9 cellular contexts compared by ENCODE assay signal in genomic region chr15:77702211-77702957, GRCh38.
DNase-seq lines count a peak whose midpoint lies in the region; ATAC-seq, FAIRE-seq and TF ChIP-seq lines count a peak whose summit lies in the region.
"Had no signal": no experiment of that assay in that cellular context is flagged by ENCODE, and none has a peak within 500 bp of the region (broad histone marks: within the 10 kb centered on the region; RNA-seq: fewer than 3 reads in every experiment).

No MANE protein-coding gene starts in this region.

- no peak overlapping the region for H3K27ac Mint-ChIP-seq in astrocyte (ENCODE audit: unreplicated experiment)
- H3K27ac Mint-ChIP-seq in CD8-positive, alpha-beta memory T cell: no peak overlapping the region
- H3K27ac Mint-ChIP-seq: activated B cell treated with CpG ODN at 0.5 μM for 24 hours had no signal

- no TSS peak for BruUV-seq in HepG2 (replicated peaks; lab: Mats Ljungman, UMichigan)

- DNase-seq in GM10266 (ENCODE audit: extremely low spot score): peak; percentile 60
- peak; percentile 14 to 30 for DNase-seq in Kasumi-1 (lab: John Stamatoyannopoulos, UW)
- DNase-seq in astrocyte (ENCODE audit: low read depth): peak; percentile 14
- DNase-seq in HepG2 (ENCODE audit: low spot score): no peak
- no peak for DNase-seq in Ammon's horn (ENCODE audit: low spot score)
- no peak for DNase-seq in CD8-positive, alpha-beta memory T cell
- DNase-seq in middle frontal gyrus (ENCODE audit: extremely low spot score, low spot score): no peak
- DNase-seq in NCI-H2171 treated with DMSO at 0.1 percent for 48 hours (lab: John Stamatoyannopoulos, UW): no peak
- DNase-seq: activated B cell treated with CpG ODN at 0.5 μM for 24 hours had no signal

- H3K27ac ChIP-seq in astrocyte (ENCODE audit: low read depth, low read length): no peak overlapping the region
- H3K27ac ChIP-seq in HepG2 (ENCODE audit: extremely low read length, insufficient read depth, low read length): no peak overlapping the region
- no peak overlapping the region for H3K27ac ChIP-seq in CD8-positive, alpha-beta memory T cell (ENCODE audit: low read depth, low read length)

- no peak overlapping the region for H3K4me3 Mint-ChIP-seq in astrocyte (ENCODE audit: unreplicated experiment)
- no peak overlapping the region for H3K4me3 Mint-ChIP-seq in CD8-positive, alpha-beta memory T cell
- H3K4me3 Mint-ChIP-seq: activated B cell treated with CpG ODN at 0.5 μM for 24 hours had no signal

- H3K9me3 Mint-ChIP-seq in astrocyte (ENCODE audit: unreplicated experiment): peaks cover 7% of the 10 kb centered on the region
- H3K9me3 Mint-ChIP-seq in CD8-positive, alpha-beta memory T cell: no peaks in the 10 kb centered on the region
- H3K9me3 Mint-ChIP-seq: activated B cell treated with CpG ODN at 0.5 μM for 24 hours had no signal

- peaks cover 3% of the 10 kb centered on the region for H4K20me1 ChIP-seq in astrocyte (ENCODE audit: insufficient read depth, low read length)
- H4K20me1 ChIP-seq in HepG2 (ENCODE audit: insufficient read depth, low read length): peaks cover 5% of the 10 kb centered on the region; the same call in 1 of the 2 replicates

- TF ChIP-seq POLR2A in HepG2 (IDR thresholded peaks at IDR 0.05; ENCODE audit: insufficient read depth in 1 of 2, low read depth in 2 of 2, low read length in 2 of 2): no peak

- intact Hi-C loops in HepG2 (cut with micrococcal nuclease; ENCODE audit: unreplicated experiment): no loop called here

- TF ChIP-seq CTCF in GM10266 (IDR thresholded peaks at IDR 0.05; ENCODE audit: control insufficient read depth, insufficient read depth, low read depth, missing control alignments): no peak
- no peak for TF ChIP-seq CTCF in astrocyte (IDR thresholded peaks at IDR 0.05; ENCODE audit: insufficient read depth, low read depth, low read length)
- no peak for TF ChIP-seq CTCF in HepG2 (CRISPR knock-in tag; IDR thresholded peaks at IDR 0.05)

- H3K36me3 Mint-ChIP-seq in astrocyte (ENCODE audit: low read depth, unreplicated experiment): no peaks in the 10 kb centered on the region
- no peaks in the 10 kb centered on the region for H3K36me3 Mint-ChIP-seq in CD8-positive, alpha-beta memory T cell

- TF ChIP-seq EP300 in HepG2 (IDR thresholded peaks at IDR 0.05; ENCODE audit: low read depth in 2 of 2, low read length in 2 of 2): no peak
- TF ChIP-seq EP300 in HepG2 (CRISPR knock-in tag; IDR thresholded peaks at IDR 0.05; ENCODE audit: borderline replicate concordance): no peak

- no peaks in the 10 kb centered on the region for H3K9me3 ChIP-seq in astrocyte (ENCODE audit: insufficient read depth, low read depth, low read length)
- H3K9me3 ChIP-seq in HepG2 (ENCODE audit: low read length): no peaks in the 10 kb centered on the region
- H3K9me3 ChIP-seq in CD8-positive, alpha-beta memory T cell (ENCODE audit: low read length): no peaks in the 10 kb centered on the region

- peaks cover 71% of the 10 kb centered on the region for H3K27me3 Mint-ChIP-seq in astrocyte (ENCODE audit: low read depth, unreplicated experiment)
- peaks cover 11 to 21% of the 10 kb centered on the region in 2 donors for H3K27me3 Mint-ChIP-seq in CD8-positive, alpha-beta memory T cell

- FAIRE-seq in astrocyte (lab: Jason Lieb, UNC): no peak
- FAIRE-seq in HepG2 (lab: Jason Lieb, UNC): no peak

- ATAC-seq in HepG2: peak; percentile 66

- H2AFZ ChIP-seq in astrocyte (ENCODE audit: low read depth, low read length) (no peak overlapping the region), HepG2 (ENCODE audit: low read length) (no peak overlapping the region)

- H3K36me3 ChIP-seq in astrocyte (ENCODE audit: insufficient read depth, low read length) (no peaks in the 10 kb centered on the region), HepG2 (replicated peaks in 1 of 2; ENCODE audit: control insufficient read depth in 1 of 2, insufficient read depth in 2 of 2, low read length in 2 of 2) (no peaks in the 10 kb centered on the region)
- H3K36me3 ChIP-seq in CD8-positive, alpha-beta memory T cell (ENCODE audit: insufficient read depth, low read length): no peaks in the 10 kb centered on the region

- H3K4me3 ChIP-seq in astrocyte (ENCODE audit: insufficient read depth, low read depth, low read length) (no peak overlapping the region), HepG2 (replicated peaks in 1 of 3; ENCODE audit: insufficient read depth in 1 of 3, low read depth in 2 of 3, low read length in 3 of 3) (no peak overlapping the region)
- no peak overlapping the region for H3K4me3 ChIP-seq in CD8-positive, alpha-beta memory T cell (ENCODE audit: low read length)

- 9% methylated on average over 5 of the region's 5 CpGs for WGBS in HepG2 (ENCODE audit: low lambda C conversion rate)

- TF ChIP-seq RAD21 in HepG2 (CRISPR knock-in tag; IDR thresholded peaks at IDR 0.05): no peak

- POLR2A ChIA-PET in HepG2 (lab: Yijun Ruan, JAX): no interaction called here
- POLR2A ChIA-PET in CD8-positive, alpha-beta memory T cell (lab: Charles Lee): no interaction called here

- H3K9ac ChIP-seq in astrocyte (ENCODE audit: low read length) (no peak overlapping the region), HepG2 (ENCODE audit: insufficient read depth, low read depth, low read length) (no peak overlapping the region)

- no peaks in the 10 kb centered on the region for H3K27me3 ChIP-seq in astrocyte (ENCODE audit: insufficient read depth, low read length)
- H3K27me3 ChIP-seq in HepG2 (ENCODE audit: control insufficient read depth in 1 of 2, insufficient read depth in 2 of 2, low read length in 2 of 2): peaks cover 0 to 10% of the 10 kb centered on the region in 2 experiments; a peak in 1 of 5 replicates
- no peaks in the 10 kb centered on the region for H3K27me3 ChIP-seq in CD8-positive, alpha-beta memory T cell (ENCODE audit: insufficient read depth, low read length, poor library complexity, severe bottlenecking)

- CTCF ChIA-PET in HepG2 (lab: Yijun Ruan, JAX; ENCODE audit: low intra/inter-chr PET ratio, low total read pairs): no interaction called here
- CTCF ChIA-PET in CD8-positive, alpha-beta memory T cell (lab: Charles Lee): no interaction called here

- no peaks in the 10 kb centered on the region for H3K4me1 Mint-ChIP-seq in astrocyte (ENCODE audit: low read depth, unreplicated experiment)
- H3K4me1 Mint-ChIP-seq in CD8-positive, alpha-beta memory T cell: no peaks in the 10 kb centered on the region
- H3K4me1 Mint-ChIP-seq: activated B cell treated with CpG ODN at 0.5 μM for 24 hours had no signal

- H3K4me1 ChIP-seq in astrocyte (ENCODE audit: insufficient read depth, low read length) (no peaks in the 10 kb centered on the region), HepG2 (ENCODE audit: insufficient read depth, low read length) (no peaks in the 10 kb centered on the region)
- no peaks in the 10 kb centered on the region for H3K4me1 ChIP-seq in CD8-positive, alpha-beta memory T cell (ENCODE audit: insufficient read depth, low read length)

- H3K79me2 ChIP-seq in astrocyte (ENCODE audit: insufficient read depth, low read length) (no peaks in the 10 kb centered on the region), HepG2 (ENCODE audit: insufficient read depth, low read length) (no peaks in the 10 kb centered on the region)

- in situ Hi-C loops in HepG2 (cut with HindIII; ENCODE audit: extremely low pct_ligation_motif_present, low pct_unique_long_range_greater_than_20kb): no loop called here

- H3K4me2 ChIP-seq in astrocyte (ENCODE audit: low read length): no peak overlapping the region
- no peak overlapping the region for H3K4me2 ChIP-seq in HepG2 (ENCODE audit: low read depth, low read length)

TF ChIP-seq in HepG2, 621 proteins besides CTCF, POLR2A, EP300 and RAD21 (continues in another document):
- TF ChIP-seq PRDM15 (CRISPR knock-in tag; IDR thresholded peaks at IDR 0.05): peak; percentile 36; the same call in 1 of the 2 replicates

Comparison
In these comparisons a context has a peak if more than half of its experiments do, and no peak if none do; other contexts are left out.
1. DNase-seq: peak in GM10266 (single experiment), Kasumi-1 (2 of 2) and astrocyte (single experiment); none in HepG2 (single experiment), Ammon's horn (single experiment), CD8-positive, alpha-beta memory T cell (0 of 5), middle frontal gyrus (single experiment) and NCI-H2171 treated with DMSO at 0.1 percent for 48 hours (single experiment).